7 cellular contexts compared by ENCODE assay signal in genomic region chr18:57241869-57242268, GRCh38.
"Had no signal": no experiment of that assay in that cellular context is flagged by ENCODE, and none has a peak within 500 bp of the region (broad histone marks: within the 10 kb centered on the region; RNA-seq: fewer than 3 reads in every experiment).

No MANE protein-coding gene starts in this region.

- H3K4me3 ChIP-seq: GM23338 had no signal

- H2AFZ ChIP-seq: GM23338 had no signal

- H3K4me2 ChIP-seq: GM23338 had no signal

- DNase-seq: H9, HCEC 1CT, KBM-7 had no signal

- FAIRE-seq: H1, H54 had no signal

- H3K9ac ChIP-seq: KMS-11 had no signal

- ATAC-seq: GM23338 had no signal
